In the genomic region with DNA sequence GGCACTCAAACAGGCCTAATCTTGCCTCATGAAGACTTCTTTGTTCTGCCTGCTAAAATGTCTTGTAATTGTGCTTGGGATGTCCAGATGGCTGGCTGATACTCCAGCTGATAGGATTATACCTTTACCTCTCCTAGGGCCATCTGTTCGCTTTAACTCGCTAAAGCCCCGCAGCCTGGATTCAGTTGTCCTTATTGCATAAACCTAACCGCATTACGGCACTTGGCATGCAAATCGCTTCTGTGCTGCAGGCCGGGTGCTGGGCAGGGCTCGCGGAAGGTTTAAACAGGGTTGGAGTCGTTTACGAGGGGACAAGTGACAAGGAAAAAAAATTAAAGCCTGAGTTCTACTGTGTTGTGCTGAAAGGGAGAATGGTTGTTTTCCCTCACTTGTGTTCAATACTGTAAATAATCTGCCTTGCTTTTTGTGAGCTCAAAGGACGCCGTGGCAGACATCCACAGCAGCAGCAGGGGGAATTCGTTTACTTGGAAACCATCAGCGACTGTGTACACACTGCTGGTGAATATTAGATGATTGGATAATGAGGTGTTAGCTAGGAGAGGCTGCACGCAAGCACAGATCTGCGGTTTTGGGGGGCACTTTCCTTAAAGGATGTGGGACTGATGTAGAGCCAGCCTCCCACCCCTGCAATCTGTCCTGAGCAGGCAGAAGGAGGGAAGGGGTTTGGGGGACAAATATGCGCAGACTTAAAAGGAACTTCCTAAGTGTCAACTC, we compare ENCODE assay signal across 12 cellular contexts.
DNase-seq lines count a peak whose midpoint lies in the region; ATAC-seq and TF ChIP-seq lines count a peak whose summit lies in the region.
"Had no signal": no experiment of that assay in that cellular context is flagged by ENCODE, and none has a peak within 500 bp of the region (broad histone marks: within the 10 kb centered on the region; RNA-seq: fewer than 3 reads in every experiment).

No MANE protein-coding gene starts in this region.

- WGBS in gastroesophageal sphincter (ENCODE audit: low coverage in 1 of 2), 2 donors, result 30 to 39% methylated on average over 12 to 18 of the region's 18 CpGs
- whole genome bisulfite sequencing in testis, 2 donors, result 67 to 71% methylated on average over 18 of the region's 18 CpGs

- no peaks in the 10 kb centered on the region for H3K36me3 Mint-ChIP-seq in activated naive CD8-positive, alpha-beta T cell treated with anti-CD3 and anti-CD28 coated beads, Interleukin-2, amount 10 ng/mL, durations not matched to agents 7 days and 5 days
- H3K36me3 Mint-ChIP-seq in activated naive CD8-positive, alpha-beta T cell treated with anti-CD3 and anti-CD28 coated beads for 36 hours, result no peaks in the 10 kb centered on the region
- peaks cover 11% of the 10 kb centered on the region for H3K36me3 Mint-ChIP-seq in type B pancreatic cell

- POLR2A ChIA-PET in activated naive CD8-positive, alpha-beta T cell treated with anti-CD3 and anti-CD28 coated beads, Interleukin-2, amount 10 ng/mL, durations not matched to agents 7 days and 5 days (lab: Charles Lee), result no interaction called here

- TF ChIP-seq CTCF in gastroesophageal sphincter (IDR thresholded peaks at IDR 0.05), result no peak
- no peak for TF ChIP-seq CTCF in type B pancreatic cell (conservative IDR thresholded peaks at IDR 0.05)
- TF ChIP-seq CTCF in testis (IDR thresholded peaks at IDR 0.05), result no peak

- peak overlapping the region; percentile 43 for H3K27ac Mint-ChIP-seq in activated naive CD8-positive, alpha-beta T cell treated with anti-CD3 and anti-CD28 coated beads, Interleukin-2, amount 10 ng/mL, durations not matched to agents 7 days and 5 days
- H3K27ac Mint-ChIP-seq in activated naive CD8-positive, alpha-beta T cell treated with anti-CD3 and anti-CD28 coated beads for 36 hours, result no peak overlapping the region
- H3K27ac Mint-ChIP-seq in type B pancreatic cell, result peak overlapping the region; percentile 30
- H3K27ac Mint-ChIP-seq: activated T-cell treated with anti-CD3 and anti-CD28 coated beads, Interleukin-2, amount 50 U/mL, for 72 hours had no signal

- TF ChIP-seq EP300 in gastroesophageal sphincter (IDR thresholded peaks at IDR 0.05), result no peak

- H3K9me3 ChIP-seq in gastroesophageal sphincter (no peaks in the 10 kb centered on the region), testis (no peaks in the 10 kb centered on the region)
- H3K9me3 ChIP-seq: A549 had no signal

- H3K4me3 ChIP-seq in gastroesophageal sphincter, result peak overlapping the region in 1 of 2 donors; percentile 1
- H3K4me3 ChIP-seq in testis, result no peak overlapping the region
- H3K4me3 ChIP-seq: A549 had no signal

- no peaks in the 10 kb centered on the region for H3K9me3 Mint-ChIP-seq in activated naive CD8-positive, alpha-beta T cell treated with anti-CD3 and anti-CD28 coated beads, Interleukin-2, amount 10 ng/mL, durations not matched to agents 7 days and 5 days
- H3K9me3 Mint-ChIP-seq in activated naive CD8-positive, alpha-beta T cell treated with anti-CD3 and anti-CD28 coated beads for 36 hours, result no peaks in the 10 kb centered on the region
- peaks cover 4% of the 10 kb centered on the region for H3K9me3 Mint-ChIP-seq in type B pancreatic cell
- H3K9me3 Mint-ChIP-seq: activated T-cell treated with anti-CD3 and anti-CD28 coated beads, Interleukin-2, amount 50 U/mL, for 72 hours had no signal

- peaks cover 4% of the 10 kb centered on the region for H3K4me1 Mint-ChIP-seq in activated naive CD8-positive, alpha-beta T cell treated with anti-CD3 and anti-CD28 coated beads, Interleukin-2, amount 10 ng/mL, durations not matched to agents 7 days and 5 days
- H3K4me1 Mint-ChIP-seq in activated naive CD8-positive, alpha-beta T cell treated with anti-CD3 and anti-CD28 coated beads for 36 hours, result peaks cover 4% of the 10 kb centered on the region
- H3K4me1 Mint-ChIP-seq in type B pancreatic cell (ENCODE audit: unreplicated experiment), result peaks cover 16% of the 10 kb centered on the region

- H3K36me3 ChIP-seq in gastroesophageal sphincter, result peaks cover 0 to 17% of the 10 kb centered on the region in 2 donors
- no peaks in the 10 kb centered on the region for H3K36me3 ChIP-seq in testis (ENCODE audit: low read depth, missing control alignments)

- H3K27ac ChIP-seq in gastroesophageal sphincter (no peak overlapping the region), testis (no peak overlapping the region)
- H3K27ac ChIP-seq: A549 had no signal

- no peaks in the 10 kb centered on the region for H3K27me3 Mint-ChIP-seq in activated naive CD8-positive, alpha-beta T cell treated with anti-CD3 and anti-CD28 coated beads, Interleukin-2, amount 10 ng/mL, durations not matched to agents 7 days and 5 days
- H3K27me3 Mint-ChIP-seq in activated naive CD8-positive, alpha-beta T cell treated with anti-CD3 and anti-CD28 coated beads for 36 hours, result peaks cover 6% of the 10 kb centered on the region
- peaks cover 18% of the 10 kb centered on the region for H3K27me3 Mint-ChIP-seq in type B pancreatic cell

- H3K27me3 ChIP-seq in gastroesophageal sphincter, result no peaks in the 10 kb centered on the region
- no peaks in the 10 kb centered on the region for H3K27me3 ChIP-seq in testis

- intact Hi-C loops in testis (cut with DNase I; ENCODE audit: low total_unique reads), result no loop called here

- ATAC-seq in activated naive CD8-positive, alpha-beta T cell treated with anti-CD3 and anti-CD28 coated beads, Interleukin-2, amount 10 ng/mL, durations not matched to agents 7 days and 5 days (ENCODE audit: low read depth), result no peak
- ATAC-seq in gastroesophageal sphincter, result peak; percentile 12
- ATAC-seq in HG03354 (IDR thresholded peaks at IDR 0.05; ENCODE audit: poor library complexity, severe bottlenecking, unreplicated experiment), result no peak
- ATAC-seq in HG03159 (IDR thresholded peaks at IDR 0.05; ENCODE audit: unreplicated experiment), result no peak
- ATAC-seq: A549; activated T-cell treated with anti-CD3 and anti-CD28 coated beads, Interleukin-2, amount 50 U/mL, for 72 hours had no signal

- DNase-seq in activated naive CD8-positive, alpha-beta T cell treated with anti-CD3 and anti-CD28 coated beads, Interleukin-2, amount 10 ng/mL, durations not matched to agents 7 days and 5 days, result no peak
- DNase-seq in activated naive CD8-positive, alpha-beta T cell treated with anti-CD3 and anti-CD28 coated beads for 36 hours, result no peak
- DNase-seq in NCI-H748 (lab: John Stamatoyannopoulos, UW; ENCODE audit: unreplicated experiment) (peak; percentile 86), type B pancreatic cell (ENCODE audit: extremely low spot score, unreplicated experiment) (no peak), testis (no peak)
- DNase-seq: activated T-cell treated with anti-CD3 and anti-CD28 coated beads, Interleukin-2, amount 50 U/mL, for 72 hours; stimulated activated CD8-positive, alpha-beta memory T cell treated with anti-CD3 and anti-CD28 coated beads, Interleukin-4, amount 100 ng/mL, for 48 hours; T1000 had no signal

- no peak overlapping the region for H3K4me3 Mint-ChIP-seq in activated naive CD8-positive, alpha-beta T cell treated with anti-CD3 and anti-CD28 coated beads, Interleukin-2, amount 10 ng/mL, durations not matched to agents 7 days and 5 days
- no peak overlapping the region for H3K4me3 Mint-ChIP-seq in activated naive CD8-positive, alpha-beta T cell treated with anti-CD3 and anti-CD28 coated beads for 36 hours
- peak overlapping the region; percentile 24 for H3K4me3 Mint-ChIP-seq in type B pancreatic cell
- H3K4me3 Mint-ChIP-seq: activated T-cell treated with anti-CD3 and anti-CD28 coated beads, Interleukin-2, amount 50 U/mL, for 72 hours had no signal

- H3K4me1 ChIP-seq in gastroesophageal sphincter (peaks cover 0 to 11% (median 0%) of the 10 kb centered on the region in 3 donors), testis (no peaks in the 10 kb centered on the region)
- H3K4me1 ChIP-seq: A549 had no signal

- TF ChIP-seq POLR2A in gastroesophageal sphincter (IDR thresholded peaks at IDR 0.05) (no peak), testis (IDR thresholded peaks at IDR 0.05) (no peak)
